In the genomic region with DNA sequence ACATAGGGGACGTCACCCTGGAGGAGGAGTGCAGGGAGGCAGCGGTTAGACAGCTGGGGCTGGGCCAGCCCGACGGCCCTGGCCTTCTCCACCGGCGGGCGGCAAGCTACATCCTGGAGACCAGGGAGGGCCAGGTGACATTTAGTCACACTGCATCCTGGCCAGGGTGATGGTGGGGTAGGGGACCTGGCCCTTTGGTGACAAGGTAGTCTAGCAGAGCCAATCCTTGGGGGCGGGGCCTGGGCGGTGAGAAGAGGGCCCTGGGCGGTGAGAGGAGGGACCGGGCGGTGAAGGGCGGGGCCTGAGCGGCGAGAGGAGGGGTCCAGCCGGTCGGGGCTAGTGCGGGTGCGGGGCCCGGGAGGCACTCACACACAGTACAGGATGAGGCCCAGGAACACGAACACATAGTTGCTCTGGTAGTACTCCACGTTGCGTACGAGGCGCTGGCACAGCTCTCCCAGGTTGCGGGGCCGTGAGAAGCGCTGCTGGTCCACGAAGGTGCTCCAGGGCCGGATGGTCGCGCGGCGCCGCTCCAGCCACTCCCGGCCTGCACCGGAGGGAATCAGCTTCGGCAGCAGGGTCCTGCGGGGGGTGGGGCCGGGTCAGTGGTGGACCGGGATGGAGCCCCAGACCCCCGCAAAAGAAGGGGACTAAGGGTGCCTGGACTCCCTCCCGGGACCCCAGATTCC, we compare ENCODE assay signal across 8 cellular contexts. TPM values are rescaled to one million over a fixed set of nuclear protein-coding genes. Genes with fewer than 3 reads are reported as not detected.
DNase-seq lines count a peak whose midpoint lies in the region; ATAC-seq and TF ChIP-seq lines count a peak whose summit lies in the region.

No MANE protein-coding gene starts in this region.

- H3K4me3 ChIP-seq in GM06990 (replicated peaks; ENCODE audit: low read depth, low read length) (peak overlapping the region; percentile 88), colonic mucosa (peak overlapping the region; percentile 94), left lung (peak overlapping the region; percentile 92 to 95)

- H3K27me3 ChIP-seq in GM06990 (replicated peaks; ENCODE audit: control insufficient read depth, insufficient read depth, low read length), result no peaks in the 10 kb centered on the region
- no peaks in the 10 kb centered on the region for H3K27me3 ChIP-seq in colonic mucosa
- H3K27me3 ChIP-seq in left lung, result no peaks in the 10 kb centered on the region

- H3K9ac ChIP-seq in colonic mucosa (ENCODE audit: low read depth in 2 of 2, low read length in 2 of 2), result peak overlapping the region; percentile 92 to 95

- DNase-seq in GM06990 (ENCODE audit: extremely low read depth, insufficient read length) (peak; percentile 81), NCI-H226 (peak; percentile 47), colonic mucosa (peak; percentile 97), left lung (peak; percentile 94 to 98)
- peak; percentile 97 for DNase-seq in activated CD4-positive, alpha-beta T cell treated with anti-CD3 and anti-CD28 coated beads, Interleukin-2, amount 10 ng/mL, durations not matched to agents 24 days and 14 days
- peak; percentile 80 to 81 for DNase-seq in stimulated activated CD4-positive, alpha-beta T cell treated with anti-CD3 and anti-CD28 coated beads, Interleukin-2, amount 100 ng/mL, for 48 hours

- H3K4me3 Mint-ChIP-seq in activated CD4-positive, alpha-beta T cell treated with anti-CD3 and anti-CD28 coated beads, Interleukin-2, amount 10 ng/mL, durations not matched to agents 24 days and 14 days, result peak overlapping the region; percentile 89

- peak overlapping the region; percentile 94 for H3K27ac ChIP-seq in colonic mucosa
- peak overlapping the region; percentile 92 to 97 for H3K27ac ChIP-seq in left lung

- no peaks in the 10 kb centered on the region for H3K9me3 Mint-ChIP-seq in activated CD4-positive, alpha-beta T cell treated with anti-CD3 and anti-CD28 coated beads, Interleukin-2, amount 10 ng/mL, durations not matched to agents 24 days and 14 days

- peak overlapping the region; percentile 74 for H3K27ac Mint-ChIP-seq in activated CD4-positive, alpha-beta T cell treated with anti-CD3 and anti-CD28 coated beads, Interleukin-2, amount 10 ng/mL, durations not matched to agents 24 days and 14 days

- peaks cover 4% of the 10 kb centered on the region for H3K4me1 ChIP-seq in colonic mucosa
- peaks cover 12 to 20% of the 10 kb centered on the region in 2 donors for H3K4me1 ChIP-seq in left lung

- peak; percentile 52 for ATAC-seq in HG02884 (IDR thresholded peaks at IDR 0.05; ENCODE audit: unreplicated experiment)
- ATAC-seq in left lung, result peak; percentile 92
- no peak for ATAC-seq in HG02973 (IDR thresholded peaks at IDR 0.05; ENCODE audit: unreplicated experiment)

- H3K36me3 ChIP-seq in GM06990 (ENCODE audit: control insufficient read depth, insufficient read depth, low read length) (peaks cover 1% of the 10 kb centered on the region; the same call in 1 of the 2 replicates), colonic mucosa (no peaks in the 10 kb centered on the region), left lung (peaks cover 0 to 19% of the 10 kb centered on the region in 2 donors)

- TF ChIP-seq CTCF in GM06990 (IDR thresholded peaks at IDR 0.05; ENCODE audit: insufficient read depth, low read length, poor library complexity, severe bottlenecking), result no peak
- TF ChIP-seq CTCF in colonic mucosa (IDR thresholded peaks at IDR 0.05), result no peak
- TF ChIP-seq CTCF in left lung (IDR thresholded peaks at IDR 0.05), result no peak

- intact Hi-C loops in activated CD4-positive, alpha-beta T cell treated with anti-CD3 and anti-CD28 coated beads, Interleukin-2, amount 10 ng/mL, durations not matched to agents 24 days and 14 days (cut with micrococcal nuclease), result loop anchor here (1.0 kb wide), 4 partner anchors 13 to 98 kb away; a partner anchor contains a TSS
- intact Hi-C loops in colonic mucosa (cut with DNase I), result no loop called here
- intact Hi-C loops in left lung (cut with DNase I), result no loop called here

- peaks cover 14% of the 10 kb centered on the region for H3K4me1 Mint-ChIP-seq in activated CD4-positive, alpha-beta T cell treated with anti-CD3 and anti-CD28 coated beads, Interleukin-2, amount 10 ng/mL, durations not matched to agents 24 days and 14 days

- H3K9me3 ChIP-seq in colonic mucosa, result no peaks in the 10 kb centered on the region
- H3K9me3 ChIP-seq in left lung, result no peaks in the 10 kb centered on the region

- H3K36me3 Mint-ChIP-seq in activated CD4-positive, alpha-beta T cell treated with anti-CD3 and anti-CD28 coated beads, Interleukin-2, amount 10 ng/mL, durations not matched to agents 24 days and 14 days (ENCODE audit: low read depth), result no peaks in the 10 kb centered on the region

- H3K27me3 Mint-ChIP-seq in activated CD4-positive, alpha-beta T cell treated with anti-CD3 and anti-CD28 coated beads, Interleukin-2, amount 10 ng/mL, durations not matched to agents 24 days and 14 days, result no peaks in the 10 kb centered on the region

RNA-seq across cellular contexts. Expression of a gene that starts 0.6 kb away (rescaled TPM):
- total RNA-seq in activated CD4-positive, alpha-beta T cell treated with anti-CD3 and anti-CD28 coated beads, Interleukin-2, amount 10 ng/mL, durations not matched to agents 24 days and 14 days, result 37.2 and 41.5 TPM in 2 replicates
- 100 to 1,000 TPM; 172 to 197 TPM for total RNA-seq in colonic mucosa
- 100 to 1,000 TPM; 175 to 186 TPM for total RNA-seq in left lung

RNA-seq across cellular contexts. Expression of a gene that starts 30.3 kb away (rescaled TPM):
- total RNA-seq in activated CD4-positive, alpha-beta T cell treated with anti-CD3 and anti-CD28 coated beads, Interleukin-2, amount 10 ng/mL, durations not matched to agents 24 days and 14 days, result 3.1 and 4.2 TPM in 2 replicates
- total RNA-seq in colonic mucosa (under 1 TPM; 0.42 to 0.47 TPM), left lung (under 1 TPM; 0.15 to 0.34 TPM)

RNA-seq across cellular contexts. Expression of a gene that starts 35.5 kb away (rescaled TPM):
- 0.68 and 1.2 TPM in 2 replicates for total RNA-seq in activated CD4-positive, alpha-beta T cell treated with anti-CD3 and anti-CD28 coated beads, Interleukin-2, amount 10 ng/mL, durations not matched to agents 24 days and 14 days
- 1 to 10 TPM in 1 of 2 donors, under 1 TPM in 1; 0.35 to 1.9 TPM for total RNA-seq in colonic mucosa
- total RNA-seq in left lung, result not detected

Comparison
In these comparisons a context has a peak if more than half of its experiments do, and no peak if none do; other contexts are left out.
1. DNase-seq: peak in every context shown above with its lines; median percentile 97 in activated CD4-positive, alpha-beta T cell treated with anti-CD3 and anti-CD28 coated beads, Interleukin-2, amount 10 ng/mL, durations not matched to agents 24 days and 14 days; 97 in colonic mucosa; 96 in left lung; 81 in GM06990; 80 in stimulated activated CD4-positive, alpha-beta T cell treated with anti-CD3 and anti-CD28 coated beads, Interleukin-2, amount 100 ng/mL, for 48 hours; 47 in NCI-H226.